ENCODE assay signal across 8 cellular contexts in genomic region chr12:122979908-122980191, GRCh38. TPM values are rescaled to one million over a fixed set of nuclear protein-coding genes. Genes with fewer than 3 reads are reported as not detected.
DNase-seq lines count a peak whose midpoint lies in the region; ATAC-seq, FAIRE-seq and TF ChIP-seq lines count a peak whose summit lies in the region.

No MANE protein-coding gene starts in this region.

- no peak for FAIRE-seq in kidney (lab: Jason Lieb, UNC)

- ATAC-seq in activated T-helper 17 cell treated with anti-CD3 and anti-CD28 coated beads, Interleukin-2, amount 50 U/mL, for 72 hours (replicated peaks), result no peak

- H3K27ac ChIP-seq in kidney (ENCODE audit: low read depth in 2 of 2, low read length in 2 of 2) (no peak overlapping the region), tibial nerve (peak overlapping the region in 3 of 4 donors; percentile 82 to 93 (median 91))

- TF ChIP-seq EP300 in tibial nerve (IDR thresholded peaks at IDR 0.05), result no peak

- H3K4me3 Mint-ChIP-seq in activated T-cell treated with anti-CD3 and anti-CD28 coated beads, Interleukin-2, amount 50 U/mL, for 24 hours, result peak overlapping the region; percentile 93
- H3K4me3 Mint-ChIP-seq in activated T-helper 17 cell treated with anti-CD3 and anti-CD28 coated beads, Interleukin-2, amount 50 U/mL, for 72 hours, result peak overlapping the region; percentile 88

- no peak for DNase-seq in activated T-cell treated with anti-CD3 and anti-CD28 coated beads, Interleukin-2, amount 50 U/mL, for 24 hours
- DNase-seq in activated T-cell treated with anti-CD3 and anti-CD28 coated beads for 4 hours, result no peak
- DNase-seq in kidney, result no peak
- DNase-seq in tibial nerve (ENCODE audit: low spot score in 2 of 2), result no peak
- DNase-seq in NCI-H1092 (lab: John Stamatoyannopoulos, UW), result no peak
- DNase-seq in GM13976 (ENCODE audit: low spot score), result no peak
- DNase-seq in activated CD4-positive, alpha-beta T cell treated with anti-CD3 and anti-CD28 coated beads for 48 hours, result no peak

- H3K27ac Mint-ChIP-seq in activated T-cell treated with anti-CD3 and anti-CD28 coated beads, Interleukin-2, amount 50 U/mL, for 24 hours, result peak overlapping the region; percentile 93
- peak overlapping the region; percentile 87 for H3K27ac Mint-ChIP-seq in activated T-helper 17 cell treated with anti-CD3 and anti-CD28 coated beads, Interleukin-2, amount 50 U/mL, for 72 hours

- H3K27me3 Mint-ChIP-seq in activated T-cell treated with anti-CD3 and anti-CD28 coated beads, Interleukin-2, amount 50 U/mL, for 24 hours, result no peaks in the 10 kb centered on the region
- H3K27me3 Mint-ChIP-seq in activated T-helper 17 cell treated with anti-CD3 and anti-CD28 coated beads, Interleukin-2, amount 50 U/mL, for 72 hours, result no peaks in the 10 kb centered on the region

- peaks cover 3 to 7% of the 10 kb centered on the region in 2 donors for H3K36me3 ChIP-seq in kidney (ENCODE audit: control insufficient read depth in 1 of 2, insufficient read depth in 2 of 2, low read length in 2 of 2)
- H3K36me3 ChIP-seq in tibial nerve, result peaks cover 0 to 50% (median 2%) of the 10 kb centered on the region in 3 donors

- H3K4me1 Mint-ChIP-seq in activated T-cell treated with anti-CD3 and anti-CD28 coated beads, Interleukin-2, amount 50 U/mL, for 24 hours (ENCODE audit: low read depth), result peaks cover 69% of the 10 kb centered on the region
- H3K4me1 Mint-ChIP-seq in activated T-helper 17 cell treated with anti-CD3 and anti-CD28 coated beads, Interleukin-2, amount 50 U/mL, for 72 hours, result peaks cover 13% of the 10 kb centered on the region

- intact Hi-C loops in kidney (cut with DNase I), result no loop called here

- H3K9me3 ChIP-seq in kidney (ENCODE audit: control insufficient read depth in 1 of 2, low read length in 2 of 2), result no peaks in the 10 kb centered on the region
- H3K9me3 ChIP-seq in tibial nerve, result no peaks in the 10 kb centered on the region

- no peaks in the 10 kb centered on the region for H3K27me3 ChIP-seq in tibial nerve

- in situ Hi-C loops in GM13976 (cut with MboI; ENCODE audit: low sequenced_read_pairs, unreplicated experiment), result no loop called here

- WGBS in tibial nerve, 2 donors, result 0 to 1% methylated on average over 7 of the region's 7 CpGs

- no peak for TF ChIP-seq CTCF in kidney (IDR thresholded peaks at IDR 0.05; ENCODE audit: borderline replicate concordance, extremely low read depth, insufficient read depth)
- TF ChIP-seq CTCF in tibial nerve (IDR thresholded peaks at IDR 0.05), result no peak
- no peak for TF ChIP-seq CTCF in GM13976 (IDR thresholded peaks at IDR 0.05; ENCODE audit: borderline replicate concordance, control extremely low read depth, extremely low read depth, insufficient read depth, missing control alignments)

- H3K36me3 Mint-ChIP-seq in activated T-cell treated with anti-CD3 and anti-CD28 coated beads, Interleukin-2, amount 50 U/mL, for 24 hours (ENCODE audit: low read depth), result peaks cover 73% of the 10 kb centered on the region
- peaks cover 31% of the 10 kb centered on the region for H3K36me3 Mint-ChIP-seq in activated T-helper 17 cell treated with anti-CD3 and anti-CD28 coated beads, Interleukin-2, amount 50 U/mL, for 72 hours (ENCODE audit: low read depth)

- peak overlapping the region; percentile 61 to 77 for H3K4me3 ChIP-seq in kidney (ENCODE audit: low read length in 2 of 2)
- peak overlapping the region; percentile 81 to 100 (median 96) for H3K4me3 ChIP-seq in tibial nerve

- H3K4me1 ChIP-seq in kidney (ENCODE audit: control insufficient read depth in 1 of 2, insufficient read depth in 1 of 2, low read depth in 1 of 2, low read length in 2 of 2) (peaks cover 24 to 54% of the 10 kb centered on the region in 2 donors), tibial nerve (peaks cover 0 to 87% (median 63%) of the 10 kb centered on the region in 4 donors)

- H3K9ac ChIP-seq in kidney (ENCODE audit: low read length in 2 of 2), result peak overlapping the region in 1 of 2 donors; percentile 73

- TF ChIP-seq POLR2A in tibial nerve (IDR thresholded peaks at IDR 0.05), result no peak

- H3K9me3 Mint-ChIP-seq in activated T-cell treated with anti-CD3 and anti-CD28 coated beads, Interleukin-2, amount 50 U/mL, for 24 hours, result no peaks in the 10 kb centered on the region
- H3K9me3 Mint-ChIP-seq in activated T-helper 17 cell treated with anti-CD3 and anti-CD28 coated beads, Interleukin-2, amount 50 U/mL, for 72 hours, result no peaks in the 10 kb centered on the region

RNA-seq across cellular contexts. Expression of gene ARL6IP4, which starts 0.6 kb away (rescaled TPM):
- 100 to 1,000 TPM; 112 to 160 TPM for total RNA-seq in activated T-helper 17 cell treated with anti-CD3 and anti-CD28 coated beads, Interleukin-2, amount 50 U/mL, for 72 hours
- total RNA-seq in kidney, result 168 TPM
- polyA plus RNA-seq in kidney (ENCODE audit: insufficient read depth, low read depth, low replicate concordance), result 362 TPM
- 100 to 1,000 TPM; 197 to 338 (median 251) TPM for total RNA-seq in tibial nerve

RNA-seq across cellular contexts. Expression of gene OGFOD2, which starts 4.8 kb away (rescaled TPM):
- 10 to 100 TPM; 24.9 to 28.6 TPM for total RNA-seq in activated T-helper 17 cell treated with anti-CD3 and anti-CD28 coated beads, Interleukin-2, amount 50 U/mL, for 72 hours
- total RNA-seq in kidney (22.9 TPM), tibial nerve (10 to 100 TPM in 3 of 4 donors, 1 to 10 TPM in 1; 7.2 to 19.8 (median 13.4) TPM)
- polyA plus RNA-seq in kidney (ENCODE audit: insufficient read depth, low read depth, low replicate concordance), result 27.5 TPM

RNA-seq across cellular contexts. Expression of gene ABCB9, which starts 13.6 kb away (rescaled TPM):
- 10 to 100 TPM in 1 of 2 donors, 1 to 10 TPM in 1; 7.7 to 12.0 TPM for total RNA-seq in activated T-helper 17 cell treated with anti-CD3 and anti-CD28 coated beads, Interleukin-2, amount 50 U/mL, for 72 hours
- 7.6 TPM for total RNA-seq in kidney
- 4.6 TPM for polyA plus RNA-seq in kidney (ENCODE audit: insufficient read depth, low read depth, low replicate concordance)
- 10 to 100 TPM in 1 of 4 donors, 1 to 10 TPM in 3; 4.2 to 11.4 (median 6.0) TPM for total RNA-seq in tibial nerve

Comparison
In these comparisons a context has a peak if more than half of its experiments do, and no peak if none do; other contexts are left out.
1. H3K27ac ChIP-seq: peak in tibial nerve (3 of 4); none in kidney (0 of 2).